1 cellular context compared by ENCODE assay signal in the genomic region with DNA sequence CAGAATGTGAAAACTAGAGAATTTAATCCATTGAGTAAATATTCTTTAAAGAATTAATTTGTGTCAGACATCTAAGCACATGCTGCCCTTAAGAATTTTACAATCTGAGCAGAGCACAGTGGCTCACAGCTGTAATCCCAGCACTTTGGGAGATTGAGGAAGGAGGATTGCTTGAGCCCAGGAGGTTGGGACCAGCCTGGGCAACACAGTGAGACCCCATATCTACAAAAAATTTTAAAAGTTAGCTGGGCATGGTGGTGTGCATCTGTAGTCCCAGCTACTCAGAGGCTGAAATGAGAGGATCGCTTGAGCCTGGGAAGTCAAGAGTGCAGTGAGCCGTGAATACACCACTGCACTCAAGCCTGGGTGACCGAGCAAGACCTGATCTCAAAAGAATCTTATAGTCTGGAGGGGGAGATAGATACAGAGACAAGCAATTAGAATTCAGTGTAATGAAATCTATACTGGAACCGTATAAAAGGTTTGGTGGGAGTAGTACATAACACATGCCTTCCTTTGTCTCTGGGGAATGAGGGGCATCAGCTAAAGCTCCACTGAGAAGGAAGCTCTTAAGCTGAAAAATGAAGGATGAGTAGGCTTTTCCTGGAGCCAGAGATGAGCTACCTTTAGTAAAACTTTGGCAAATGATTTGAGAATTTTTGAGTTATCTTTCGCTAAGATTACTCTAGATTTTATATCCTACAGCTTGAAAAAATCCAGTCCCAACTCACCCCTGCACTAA.
TF ChIP-seq lines count a peak whose summit lies in the region.

No MANE protein-coding gene starts in this region.

TF ChIP-seq in WTC11, 78 proteins besides CTCF, POLR2A, EP300 and RAD21:
- TF ChIP-seq, protein P1, sequence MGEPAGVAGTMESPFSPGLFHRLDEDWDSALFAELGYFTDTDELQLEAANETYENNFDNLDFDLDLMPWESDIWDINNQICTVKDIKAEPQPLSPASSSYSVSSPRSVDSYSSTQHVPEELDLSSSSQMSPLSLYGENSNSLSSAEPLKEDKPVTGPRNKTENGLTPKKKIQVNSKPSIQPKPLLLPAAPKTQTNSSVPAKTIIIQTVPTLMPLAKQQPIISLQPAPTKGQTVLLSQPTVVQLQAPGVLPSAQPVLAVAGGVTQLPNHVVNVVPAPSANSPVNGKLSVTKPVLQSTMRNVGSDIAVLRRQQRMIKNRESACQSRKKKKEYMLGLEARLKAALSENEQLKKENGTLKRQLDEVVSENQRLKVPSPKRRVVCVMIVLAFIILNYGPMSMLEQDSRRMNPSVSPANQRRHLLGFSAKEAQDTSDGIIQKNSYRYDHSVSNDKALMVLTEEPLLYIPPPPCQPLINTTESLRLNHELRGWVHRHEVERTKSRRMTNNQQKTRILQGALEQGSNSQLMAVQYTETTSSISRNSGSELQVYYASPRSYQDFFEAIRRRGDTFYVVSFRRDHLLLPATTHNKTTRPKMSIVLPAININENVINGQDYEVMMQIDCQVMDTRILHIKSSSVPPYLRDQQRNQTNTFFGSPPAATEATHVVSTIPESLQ (CRISPR knock-in tag; IDR thresholded peaks at IDR 0.05) = no peak
- no peak for TF ChIP-seq TCF7 (CRISPR knock-in tag; IDR thresholded peaks at IDR 0.05; ENCODE audit: low read depth)
- no peak for TF ChIP-seq GABPB1 (CRISPR knock-in tag; IDR thresholded peaks at IDR 0.05)
- no peak for TF ChIP-seq ZNF232 (CRISPR knock-in tag; IDR thresholded peaks at IDR 0.05)
- no peak for TF ChIP-seq GRHL2 (CRISPR knock-in tag; IDR thresholded peaks at IDR 0.05; ENCODE audit: insufficient replicate concordance, severe bottlenecking)
- TF ChIP-seq RELA (CRISPR knock-in tag; IDR thresholded peaks at IDR 0.05; ENCODE audit: borderline replicate concordance) = no peak
- TF ChIP-seq, protein P2, sequence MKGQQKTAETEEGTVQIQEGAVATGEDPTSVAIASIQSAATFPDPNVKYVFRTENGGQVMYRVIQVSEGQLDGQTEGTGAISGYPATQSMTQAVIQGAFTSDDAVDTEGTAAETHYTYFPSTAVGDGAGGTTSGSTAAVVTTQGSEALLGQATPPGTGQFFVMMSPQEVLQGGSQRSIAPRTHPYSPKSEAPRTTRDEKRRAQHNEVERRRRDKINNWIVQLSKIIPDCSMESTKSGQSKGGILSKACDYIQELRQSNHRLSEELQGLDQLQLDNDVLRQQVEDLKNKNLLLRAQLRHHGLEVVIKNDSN (CRISPR knock-in tag; IDR thresholded peaks at IDR 0.05) = no peak
- TF ChIP-seq, protein P3, sequence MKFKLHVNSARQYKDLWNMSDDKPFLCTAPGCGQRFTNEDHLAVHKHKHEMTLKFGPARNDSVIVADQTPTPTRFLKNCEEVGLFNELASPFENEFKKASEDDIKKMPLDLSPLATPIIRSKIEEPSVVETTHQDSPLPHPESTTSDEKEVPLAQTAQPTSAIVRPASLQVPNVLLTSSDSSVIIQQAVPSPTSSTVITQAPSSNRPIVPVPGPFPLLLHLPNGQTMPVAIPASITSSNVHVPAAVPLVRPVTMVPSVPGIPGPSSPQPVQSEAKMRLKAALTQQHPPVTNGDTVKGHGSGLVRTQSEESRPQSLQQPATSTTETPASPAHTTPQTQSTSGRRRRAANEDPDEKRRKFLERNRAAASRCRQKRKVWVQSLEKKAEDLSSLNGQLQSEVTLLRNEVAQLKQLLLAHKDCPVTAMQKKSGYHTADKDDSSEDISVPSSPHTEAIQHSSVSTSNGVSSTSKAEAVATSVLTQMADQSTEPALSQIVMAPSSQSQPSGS (CRISPR knock-in tag; IDR thresholded peaks at IDR 0.05; ENCODE audit: borderline replicate concordance, low read depth) = no peak
- TF ChIP-seq TP53 (CRISPR knock-in tag; IDR thresholded peaks at IDR 0.05) = no peak
- TF ChIP-seq FOXP1 (CRISPR knock-in tag; IDR thresholded peaks at IDR 0.05; ENCODE audit: borderline replicate concordance) = no peak
- TF ChIP-seq NR1H2 (CRISPR knock-in tag; IDR thresholded peaks at IDR 0.05) = no peak
- TF ChIP-seq SP1 (CRISPR knock-in tag; conservative IDR thresholded peaks at IDR 0.05) = no peak
- TF ChIP-seq ATF1 (CRISPR knock-in tag; IDR thresholded peaks at IDR 0.05) = no peak
- no peak for TF ChIP-seq CBFB (CRISPR knock-in tag; IDR thresholded peaks at IDR 0.05; ENCODE audit: low read depth)
- TF ChIP-seq FOXJ3 (CRISPR knock-in tag; IDR thresholded peaks at IDR 0.05; ENCODE audit: borderline replicate concordance) = no peak
- TF ChIP-seq ZNF263 (CRISPR knock-in tag; IDR thresholded peaks at IDR 0.05; ENCODE audit: low read depth) = no peak
- TF ChIP-seq, protein P4, sequence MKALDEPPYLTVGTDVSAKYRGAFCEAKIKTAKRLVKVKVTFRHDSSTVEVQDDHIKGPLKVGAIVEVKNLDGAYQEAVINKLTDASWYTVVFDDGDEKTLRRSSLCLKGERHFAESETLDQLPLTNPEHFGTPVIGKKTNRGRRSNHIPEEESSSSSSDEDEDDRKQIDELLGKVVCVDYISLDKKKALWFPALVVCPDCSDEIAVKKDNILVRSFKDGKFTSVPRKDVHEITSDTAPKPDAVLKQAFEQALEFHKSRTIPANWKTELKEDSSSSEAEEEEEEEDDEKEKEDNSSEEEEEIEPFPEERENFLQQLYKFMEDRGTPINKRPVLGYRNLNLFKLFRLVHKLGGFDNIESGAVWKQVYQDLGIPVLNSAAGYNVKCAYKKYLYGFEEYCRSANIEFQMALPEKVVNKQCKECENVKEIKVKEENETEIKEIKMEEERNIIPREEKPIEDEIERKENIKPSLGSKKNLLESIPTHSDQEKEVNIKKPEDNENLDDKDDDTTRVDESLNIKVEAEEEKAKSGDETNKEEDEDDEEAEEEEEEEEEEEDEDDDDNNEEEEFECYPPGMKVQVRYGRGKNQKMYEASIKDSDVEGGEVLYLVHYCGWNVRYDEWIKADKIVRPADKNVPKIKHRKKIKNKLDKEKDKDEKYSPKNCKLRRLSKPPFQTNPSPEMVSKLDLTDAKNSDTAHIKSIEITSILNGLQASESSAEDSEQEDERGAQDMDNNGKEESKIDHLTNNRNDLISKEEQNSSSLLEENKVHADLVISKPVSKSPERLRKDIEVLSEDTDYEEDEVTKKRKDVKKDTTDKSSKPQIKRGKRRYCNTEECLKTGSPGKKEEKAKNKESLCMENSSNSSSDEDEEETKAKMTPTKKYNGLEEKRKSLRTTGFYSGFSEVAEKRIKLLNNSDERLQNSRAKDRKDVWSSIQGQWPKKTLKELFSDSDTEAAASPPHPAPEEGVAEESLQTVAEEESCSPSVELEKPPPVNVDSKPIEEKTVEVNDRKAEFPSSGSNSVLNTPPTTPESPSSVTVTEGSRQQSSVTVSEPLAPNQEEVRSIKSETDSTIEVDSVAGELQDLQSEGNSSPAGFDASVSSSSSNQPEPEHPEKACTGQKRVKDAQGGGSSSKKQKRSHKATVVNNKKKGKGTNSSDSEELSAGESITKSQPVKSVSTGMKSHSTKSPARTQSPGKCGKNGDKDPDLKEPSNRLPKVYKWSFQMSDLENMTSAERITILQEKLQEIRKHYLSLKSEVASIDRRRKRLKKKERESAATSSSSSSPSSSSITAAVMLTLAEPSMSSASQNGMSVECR (CRISPR knock-in tag; IDR thresholded peaks at IDR 0.05; ENCODE audit: borderline replicate concordance) = no peak
- TF ChIP-seq, protein P5, sequence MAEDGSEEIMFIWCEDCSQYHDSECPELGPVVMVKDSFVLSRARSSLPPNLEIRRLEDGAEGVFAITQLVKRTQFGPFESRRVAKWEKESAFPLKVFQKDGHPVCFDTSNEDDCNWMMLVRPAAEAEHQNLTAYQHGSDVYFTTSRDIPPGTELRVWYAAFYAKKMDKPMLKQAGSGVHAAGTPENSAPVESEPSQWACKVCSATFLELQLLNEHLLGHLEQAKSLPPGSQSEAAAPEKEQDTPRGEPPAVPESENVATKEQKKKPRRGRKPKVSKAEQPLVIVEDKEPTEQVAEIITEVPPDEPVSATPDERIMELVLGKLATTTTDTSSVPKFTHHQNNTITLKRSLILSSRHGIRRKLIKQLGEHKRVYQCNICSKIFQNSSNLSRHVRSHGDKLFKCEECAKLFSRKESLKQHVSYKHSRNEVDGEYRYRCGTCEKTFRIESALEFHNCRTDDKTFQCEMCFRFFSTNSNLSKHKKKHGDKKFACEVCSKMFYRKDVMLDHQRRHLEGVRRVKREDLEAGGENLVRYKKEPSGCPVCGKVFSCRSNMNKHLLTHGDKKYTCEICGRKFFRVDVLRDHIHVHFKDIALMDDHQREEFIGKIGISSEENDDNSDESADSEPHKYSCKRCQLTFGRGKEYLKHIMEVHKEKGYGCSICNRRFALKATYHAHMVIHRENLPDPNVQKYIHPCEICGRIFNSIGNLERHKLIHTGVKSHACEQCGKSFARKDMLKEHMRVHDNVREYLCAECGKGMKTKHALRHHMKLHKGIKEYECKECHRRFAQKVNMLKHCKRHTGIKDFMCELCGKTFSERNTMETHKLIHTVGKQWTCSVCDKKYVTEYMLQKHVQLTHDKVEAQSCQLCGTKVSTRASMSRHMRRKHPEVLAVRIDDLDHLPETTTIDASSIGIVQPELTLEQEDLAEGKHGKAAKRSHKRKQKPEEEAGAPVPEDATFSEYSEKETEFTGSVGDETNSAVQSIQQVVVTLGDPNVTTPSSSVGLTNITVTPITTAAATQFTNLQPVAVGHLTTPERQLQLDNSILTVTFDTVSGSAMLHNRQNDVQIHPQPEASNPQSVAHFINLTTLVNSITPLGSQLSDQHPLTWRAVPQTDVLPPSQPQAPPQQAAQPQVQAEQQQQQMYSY (CRISPR knock-in tag; IDR thresholded peaks at IDR 0.05) = no peak
